Comparison of ENCODE assay signal across 13 cellular contexts in the genomic region with DNA sequence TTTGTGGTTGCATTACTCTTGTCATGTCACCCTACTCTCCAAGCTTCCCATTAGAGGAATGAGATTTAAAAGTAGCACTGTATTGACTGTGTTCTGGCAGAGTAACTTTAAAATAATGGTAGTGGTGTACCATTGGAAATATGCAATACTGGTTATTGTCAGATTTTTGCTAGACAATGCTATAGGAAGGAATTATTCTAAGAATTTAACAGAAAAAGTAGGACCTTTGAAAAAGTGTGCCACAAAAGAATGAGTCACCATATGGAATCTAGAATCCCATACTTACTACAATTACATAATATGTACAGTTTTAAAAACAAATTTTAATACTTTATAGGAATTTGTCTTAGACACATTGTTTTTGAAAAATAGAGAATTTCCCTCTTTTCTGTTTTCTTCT. TPM values are rescaled to one million over a fixed set of nuclear protein-coding genes. Genes with fewer than 3 reads are reported as not detected.
DNase-seq lines count a peak whose midpoint lies in the region; ATAC-seq, FAIRE-seq and TF ChIP-seq lines count a peak whose summit lies in the region.
"Had no signal": no experiment of that assay in that cellular context is flagged by ENCODE, and none has a peak within 500 bp of the region (broad histone marks: within the 10 kb centered on the region; RNA-seq: fewer than 3 reads in every experiment).

No MANE protein-coding gene starts in this region.

- peaks cover 8% of the 10 kb centered on the region for H3K36me3 Mint-ChIP-seq in endodermal cell (ENCODE audit: low read depth)

- H3K9ac ChIP-seq in endodermal cell (ENCODE audit: extremely low read depth, low read length, poor library complexity, severe bottlenecking) (no peak overlapping the region), kidney (ENCODE audit: low read length in 2 of 2) (no peak overlapping the region)

- DNase-seq in AG08395 (ENCODE audit: low spot score) (peak; percentile 19), HCEC 1CT (peak; percentile 58), RPMI8226 (peak; percentile 19), endodermal cell (no peak), iPS-NIHi11 (ENCODE audit: low spot score) (no peak), kidney (no peak)
- no peak for DNase-seq in activated CD8-positive, alpha-beta memory T cell treated with anti-CD3 and anti-CD28 coated beads, Interleukin-2, amount 50 U/mL, for 48 hours
- DNase-seq: CD4-positive, alpha-beta memory T cell; NCI-H1694; stimulated activated CD4-positive, alpha-beta T cell treated with anti-CD3 and anti-CD28 coated beads, Interleukin-4, amount 100 ng/mL, for 4 hours had no signal

- no peak overlapping the region for H3K4me3 Mint-ChIP-seq in endodermal cell
- H3K4me3 Mint-ChIP-seq: brain; stimulated activated naive CD8-positive, alpha-beta T cell treated with anti-CD3 and anti-CD28 coated beads, Interleukin-15, Interleukin-2, amounts not matched to agents 100 ng/mL and 50 ng/mL, for 24 hours had no signal

- no peaks in the 10 kb centered on the region for H3K4me1 Mint-ChIP-seq in endodermal cell

- H3K9me3 Mint-ChIP-seq in endodermal cell: no peaks in the 10 kb centered on the region
- H3K9me3 Mint-ChIP-seq: brain; CD4-positive, alpha-beta memory T cell; stimulated activated naive CD8-positive, alpha-beta T cell treated with anti-CD3 and anti-CD28 coated beads, Interleukin-15, Interleukin-2, amounts not matched to agents 100 ng/mL and 50 ng/mL, for 24 hours had no signal

- TF ChIP-seq CTCF in endodermal cell (conservative IDR thresholded peaks at IDR 0.05): no peak
- no peak for TF ChIP-seq CTCF in kidney (IDR thresholded peaks at IDR 0.05; ENCODE audit: borderline replicate concordance, extremely low read depth, insufficient read depth)

- H3K4me1 ChIP-seq in endodermal cell (ENCODE audit: control insufficient read depth, insufficient read depth, low read length) (no peaks in the 10 kb centered on the region), kidney (ENCODE audit: control insufficient read depth in 1 of 2, insufficient read depth in 1 of 2, low read depth in 1 of 2, low read length in 2 of 2) (no peaks in the 10 kb centered on the region)

- H3K4me3 ChIP-seq in endodermal cell (ENCODE audit: low read length) (no peak overlapping the region), kidney (ENCODE audit: low read length in 2 of 2) (no peak overlapping the region)

- ATAC-seq in HG02763 (IDR thresholded peaks at IDR 0.05; ENCODE audit: unreplicated experiment): no peak

- intact Hi-C loops in kidney (cut with DNase I): no loop called here

- H3K27me3 ChIP-seq in endodermal cell (ENCODE audit: control insufficient read depth, insufficient read depth, low read length, poor library complexity, severe bottlenecking): no peaks in the 10 kb centered on the region

- H3K27ac Mint-ChIP-seq in endodermal cell: peak overlapping the region; percentile 53
- H3K27ac Mint-ChIP-seq: brain; stimulated activated naive CD8-positive, alpha-beta T cell treated with anti-CD3 and anti-CD28 coated beads, Interleukin-15, Interleukin-2, amounts not matched to agents 100 ng/mL and 50 ng/mL, for 24 hours had no signal

- peaks cover 24% of the 10 kb centered on the region for H3K36me3 ChIP-seq in endodermal cell (ENCODE audit: control insufficient read depth, insufficient read depth, low read length)
- H3K36me3 ChIP-seq in kidney (ENCODE audit: control insufficient read depth in 1 of 2, insufficient read depth in 2 of 2, low read length in 2 of 2): no peaks in the 10 kb centered on the region

- H3K27me3 Mint-ChIP-seq in endodermal cell (ENCODE audit: insufficient read depth): no peaks in the 10 kb centered on the region
- H3K27me3 Mint-ChIP-seq: brain; CD4-positive, alpha-beta memory T cell; stimulated activated naive CD8-positive, alpha-beta T cell treated with anti-CD3 and anti-CD28 coated beads, Interleukin-15, Interleukin-2, amounts not matched to agents 100 ng/mL and 50 ng/mL, for 24 hours had no signal

- H3K9me3 ChIP-seq in endodermal cell (ENCODE audit: control insufficient read depth, low read length): no peaks in the 10 kb centered on the region
- no peaks in the 10 kb centered on the region for H3K9me3 ChIP-seq in kidney (ENCODE audit: control insufficient read depth in 1 of 2, low read length in 2 of 2)

- no peak for FAIRE-seq in kidney (lab: Jason Lieb, UNC)

- no peak overlapping the region for H3K27ac ChIP-seq in endodermal cell (ENCODE audit: low read depth, low read length)
- H3K27ac ChIP-seq in kidney (ENCODE audit: low read depth in 2 of 2, low read length in 2 of 2): no peak overlapping the region

RNA-seq across cellular contexts. Expression of a gene that starts 13.8 kb away (rescaled TPM):
- 10 to 100 TPM; 29.1 to 35.4 TPM for total RNA-seq in endodermal cell
- 22.0 TPM for polyA plus RNA-seq in endodermal cell (2013, experiment 1 of 2)
- polyA plus RNA-seq in endodermal cell (2013, experiment 2 of 2): 22.8 TPM
- total RNA-seq in kidney: 47.6 TPM
- polyA plus RNA-seq in kidney (ENCODE audit: insufficient read depth, low read depth, low replicate concordance): 9.4 TPM

RNA-seq across cellular contexts. Expression of a gene that starts 14.0 kb away (rescaled TPM):
- 1 to 10 TPM; 4.6 to 6.7 TPM for total RNA-seq in endodermal cell
- 3.6 TPM for polyA plus RNA-seq in endodermal cell (2013, experiment 1 of 2)
- 7.5 TPM for polyA plus RNA-seq in endodermal cell (2013, experiment 2 of 2)
- 26.8 TPM for total RNA-seq in kidney
- 4.1 TPM for polyA plus RNA-seq in kidney (ENCODE audit: insufficient read depth, low read depth, low replicate concordance)

Comparison
In these comparisons a context has a peak if more than half of its experiments do, and no peak if none do; other contexts are left out.
1. DNase-seq: peak in AG08395 (single experiment), HCEC 1CT (single experiment) and RPMI8226 (single experiment); none in endodermal cell (single experiment), activated CD8-positive, alpha-beta memory T cell treated with anti-CD3 and anti-CD28 coated beads, Interleukin-2, amount 50 U/mL, for 48 hours (single experiment), iPS-NIHi11 (single experiment) and kidney (single experiment).